ENCODE assay signal across 1 cellular context in the genomic region with DNA sequence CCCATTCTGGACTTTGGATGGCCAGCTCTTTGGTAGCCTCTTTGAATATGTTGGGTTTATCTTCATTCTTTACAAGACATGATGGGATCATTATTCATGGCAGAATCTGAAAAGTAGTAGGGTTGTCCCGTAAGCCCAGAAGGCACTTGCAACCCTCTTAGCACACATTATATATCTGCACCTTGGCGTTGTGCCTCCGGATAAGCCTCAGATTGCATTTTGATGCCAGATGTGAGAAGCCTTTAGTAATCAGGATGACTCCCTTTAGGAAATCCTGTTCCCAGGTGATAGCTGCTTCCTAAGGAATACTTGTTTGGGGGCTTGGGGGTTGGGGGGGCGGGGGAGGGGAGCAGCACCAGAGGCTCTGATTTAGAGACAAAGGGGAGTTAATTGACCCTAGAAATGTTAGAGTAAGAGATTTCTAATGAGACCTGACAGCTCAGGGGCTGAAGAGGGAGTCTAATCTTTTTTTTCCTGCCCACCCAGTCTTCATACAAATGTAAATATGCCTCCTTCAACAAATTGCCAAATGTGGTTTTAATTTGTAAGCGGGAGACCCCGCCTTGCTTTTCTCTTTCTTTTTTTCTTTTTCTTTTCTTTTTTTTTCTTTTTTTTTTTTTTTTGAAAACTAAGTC.
A peak's percentile ranks its signal among the peaks of the same experiment; 100 is the strongest.
TF ChIP-seq lines count a peak whose summit lies in the region.

No MANE protein-coding gene starts in this region.

TF ChIP-seq in GM23338, 12 proteins besides CTCF, POLR2A, EP300 and RAD21 (continued from another document):
- TF ChIP-seq REST (IDR thresholded peaks at IDR 0.05; ENCODE audit: unreplicated experiment) = no peak
- TF ChIP-seq ZNF462 (CRISPR knock-in tag; IDR thresholded peaks at IDR 0.05) = no peak
- TF ChIP-seq POLR2AphosphoS5 (IDR thresholded peaks at IDR 0.05; ENCODE audit: low read depth) = no peak
- TF ChIP-seq ZNF114 (CRISPR knock-in tag; IDR thresholded peaks at IDR 0.05) = no peak
- TF ChIP-seq NANOG (IDR thresholded peaks at IDR 0.05; ENCODE audit: borderline replicate concordance) = 0 out of 2 replicates have a peak, but pooled peaks have one; percentile 23
